In genomic region chr2:111452208-111452607, GRCh38 we compare ENCODE assay signal across 8 cellular contexts.
DNase-seq lines count a peak whose midpoint lies in the region; ATAC-seq, FAIRE-seq and TF ChIP-seq lines count a peak whose summit lies in the region.
"Not testable (repeated sequence)": the region's sequence is repeated elsewhere in the genome, so short reads cannot be mapped to it uniquely, and the experiment has no call there.

No MANE protein-coding gene starts in this region.

- H3K36me3 Mint-ChIP-seq in activated CD4-positive, alpha-beta T cell treated with anti-CD3 and anti-CD28 coated beads for 36 hours (ENCODE audit: low read depth), result not testable (repeated sequence)

- H4K20me1 ChIP-seq in K562 (replicated peaks; ENCODE audit: control insufficient read depth, insufficient read depth, low read length), result not testable (repeated sequence)

- peak overlapping the region; percentile 55 for H3K4me2 ChIP-seq in K562 (ENCODE audit: insufficient read depth, low read length)
- H3K4me2 ChIP-seq in mesenchymal stem cell (ENCODE audit: low read length, poor library complexity, severe bottlenecking), result not testable (repeated sequence)

- H3K36me3 ChIP-seq in HUES64 (ENCODE audit: insufficient read depth, low read length); K562 (ENCODE audit: control insufficient read depth, insufficient read depth, low read length); mesenchymal stem cell (ENCODE audit: control insufficient read depth in 1 of 2, insufficient read depth in 2 of 2, low read depth in 1 of 2, low read length in 2 of 2); aorta (ENCODE audit: control insufficient read depth in 1 of 2, insufficient read depth in 2 of 2, low read length in 1 of 2): not testable (repeated sequence)

- H2BK12ac ChIP-seq in mesenchymal stem cell (ENCODE audit: low read length in 2 of 2), result not testable (repeated sequence)

- not testable (repeated sequence) for TF ChIP-seq EP300 in K562 (IDR thresholded peaks at IDR 0.05; ENCODE audit: low read length)

- CTCF ChIA-PET in activated CD4-positive, alpha-beta T cell treated with anti-CD3 and anti-CD28 coated beads for 36 hours (lab: Charles Lee); K562 (lab: Yijun Ruan, JAX; ENCODE audit: low intra/inter-chr PET ratio): not testable (repeated sequence)

- TF ChIP-seq POLR2A in K562 (conservative IDR thresholded peaks at IDR 0.05), result not testable (repeated sequence)

- not testable (repeated sequence) for TF ChIP-seq CTCF in K562 (IDR thresholded peaks at IDR 0.05 in 2 of 3, conservative IDR thresholded peaks at IDR 0.05 in 1 of 3; ENCODE audit: insufficient read depth in 2 of 3, low read depth in 1 of 3, low read length in 3 of 3)

- not testable (repeated sequence) for H2BK5ac ChIP-seq in mesenchymal stem cell (ENCODE audit: low read depth, low read length, poor library complexity, severe bottlenecking)

- DNase-seq in activated CD4-positive, alpha-beta T cell treated with anti-CD3 and anti-CD28 coated beads for 36 hours; K562 (ENCODE audit: extremely low read depth in 1 of 4, low spot score in 3 of 4); mesenchymal stem cell: not testable (repeated sequence)
- peak; percentile 58 to 80 for DNase-seq in aorta

- POLR2A ChIA-PET in activated CD4-positive, alpha-beta T cell treated with anti-CD3 and anti-CD28 coated beads for 36 hours (lab: Charles Lee); K562 (lab: Yijun Ruan, JAX): not testable (repeated sequence)

- not testable (repeated sequence) for H4K8ac ChIP-seq in mesenchymal stem cell (ENCODE audit: low read length)

- H3K23ac ChIP-seq in mesenchymal stem cell (ENCODE audit: low read length in 2 of 2), result not testable (repeated sequence)

- H4K91ac ChIP-seq in mesenchymal stem cell (ENCODE audit: low read length), result not testable (repeated sequence)

- H3K4me1 Mint-ChIP-seq in activated CD4-positive, alpha-beta T cell treated with anti-CD3 and anti-CD28 coated beads for 36 hours, result peaks cover 11% of the 10 kb centered on the region

- not testable (repeated sequence) for H2AFZ ChIP-seq in K562 (ENCODE audit: low read depth, low read length); mesenchymal stem cell (ENCODE audit: low read depth, low read length)

- TF ChIP-seq RAD21 in K562 (CRISPR knock-in tag; conservative IDR thresholded peaks at IDR 0.05 in 1 of 2, IDR thresholded peaks at IDR 0.05 in 1 of 2), result not testable (repeated sequence)

- peaks cover 39% of the 10 kb centered on the region for H3K79me2 ChIP-seq in K562 (ENCODE audit: control insufficient read depth, insufficient read depth, low read length)

- not testable (repeated sequence) for H3K9me3 ChIP-seq in HUES64 (ENCODE audit: insufficient read depth, low read depth, low read length); K562 (replicated peaks; ENCODE audit: control insufficient read depth, insufficient read depth, low read depth, low read length); mesenchymal stem cell (ENCODE audit: control insufficient read depth, low read length); aorta (ENCODE audit: control insufficient read depth, low read length)

- H3K9ac ChIP-seq in HUES64 (ENCODE audit: low read depth, low read length) (peak overlapping the region; percentile 20; the same call in 1 of the 2 replicates), K562 (ENCODE audit: insufficient read depth in 1 of 2, low read depth in 2 of 2, low read length in 2 of 2) (peak overlapping the region in 1 of 2 experiments; percentile 44; a peak in 3 of 4 replicates), mesenchymal stem cell (ENCODE audit: low read length) (peak overlapping the region; percentile 82)

- not testable (repeated sequence) for BruUV-seq in K562 (replicated peaks; lab: Mats Ljungman, UMichigan)

- not testable (repeated sequence) for H2AK5ac ChIP-seq in mesenchymal stem cell (ENCODE audit: low read length, severe bottlenecking)

- H3K18ac ChIP-seq in mesenchymal stem cell (ENCODE audit: low read depth in 1 of 2, low read length in 2 of 2), result not testable (repeated sequence)

- H3K14ac ChIP-seq in mesenchymal stem cell (ENCODE audit: low read length in 2 of 2), result not testable (repeated sequence)

- H3K4me3 Mint-ChIP-seq in activated CD4-positive, alpha-beta T cell treated with anti-CD3 and anti-CD28 coated beads for 36 hours, result peak overlapping the region; percentile 13

- H3K4ac ChIP-seq in mesenchymal stem cell (ENCODE audit: low read depth in 1 of 2, low read length in 2 of 2), result not testable (repeated sequence)

- not testable (repeated sequence) for H3K9me1 ChIP-seq in K562 (ENCODE audit: control insufficient read depth, insufficient read depth, low read length)

- FAIRE-seq in K562 (lab: Jason Lieb, UNC), result peak; percentile 51

- peak overlapping the region; percentile 64; the same call in 1 of the 2 replicates for H3K27ac ChIP-seq in HUES64 (ENCODE audit: low read depth, low read length)
- H3K27ac ChIP-seq in K562 (ENCODE audit: extremely low read depth, low read depth, low read length), result peak overlapping the region; percentile 64; the same call in 1 of the 3 replicates
- not testable (repeated sequence) for H3K27ac ChIP-seq in mesenchymal stem cell (ENCODE audit: low read length, poor library complexity, severe bottlenecking); aorta (ENCODE audit: low read depth in 1 of 2, low read length in 2 of 2)

- not testable (repeated sequence) for H3K27me3 Mint-ChIP-seq in activated CD4-positive, alpha-beta T cell treated with anti-CD3 and anti-CD28 coated beads for 36 hours

- peak; percentile 70 for ATAC-seq in GM18867 (IDR thresholded peaks at IDR 0.05; ENCODE audit: unreplicated experiment)
- ATAC-seq in GM21529 (IDR thresholded peaks at IDR 0.05; ENCODE audit: unreplicated experiment), result peak; percentile 69
- ATAC-seq in HG02852 (IDR thresholded peaks at IDR 0.05; ENCODE audit: unreplicated experiment), result peak; percentile 73
- peak; percentile 51 for ATAC-seq in activated CD4-positive, alpha-beta T cell treated with anti-CD3 and anti-CD28 coated beads for 36 hours
- peak; percentile 13 for ATAC-seq in K562
- peak; percentile 62 for ATAC-seq in aorta (ENCODE audit: low FRiP score)

- H2BK120ac ChIP-seq in mesenchymal stem cell (ENCODE audit: low read depth, low read length), result not testable (repeated sequence)

- intact Hi-C loops in activated CD4-positive, alpha-beta T cell treated with anti-CD3 and anti-CD28 coated beads for 36 hours (cut with DNase I, micrococcal nuclease); K562 (cut with micrococcal nuclease); aorta (cut with DNase I): not testable (repeated sequence)

- not testable (repeated sequence) for H2BK15ac ChIP-seq in mesenchymal stem cell (ENCODE audit: low read depth, poor library complexity, severe bottlenecking)

- not testable (repeated sequence) for H3K9me3 Mint-ChIP-seq in activated CD4-positive, alpha-beta T cell treated with anti-CD3 and anti-CD28 coated beads for 36 hours (ENCODE audit: low read depth)

- peaks cover 18% of the 10 kb centered on the region; the same call in 1 of the 2 replicates for H3K4me1 ChIP-seq in HUES64 (ENCODE audit: insufficient read depth, low read length)
- H3K4me1 ChIP-seq in K562 (replicated peaks in 1 of 2; ENCODE audit: control insufficient read depth in 2 of 2, insufficient read depth in 2 of 2, low read length in 2 of 2); mesenchymal stem cell (ENCODE audit: control insufficient read depth, insufficient read depth, low read depth, low read length); aorta (ENCODE audit: control insufficient read depth in 1 of 2, insufficient read depth in 2 of 2, low read length in 2 of 2): not testable (repeated sequence)

- WGBS in HUES64, result no CpG with 5 or more reads among the region's 7 CpGs
- 0% methylated on average over 4 of the region's 7 CpGs for WGBS in K562 (ENCODE audit: insufficient coverage, low coverage, missing lambda C conversion rate)
- no CpG with 5 or more reads among the region's 7 CpGs for WGBS in mesenchymal stem cell
- WGBS in aorta, 2 donors, result 5 to 7% methylated on average over 2 to 7 of the region's 7 CpGs

- not testable (repeated sequence) for H3K79me1 ChIP-seq in mesenchymal stem cell (replicated peaks; ENCODE audit: low read length, poor library complexity, severe bottlenecking)

- not testable (repeated sequence) for H3K27me3 ChIP-seq in HUES64 (ENCODE audit: insufficient read depth, low read length); K562 (ENCODE audit: control insufficient read depth in 2 of 2, insufficient read depth in 2 of 2, low read length in 2 of 2); mesenchymal stem cell (ENCODE audit: control insufficient read depth in 1 of 2, insufficient read depth in 1 of 2, low read length in 2 of 2); aorta (ENCODE audit: control insufficient read depth in 1 of 2, insufficient read depth in 2 of 2, low read length in 1 of 2)

- in situ Hi-C loops in K562 (cut with MboI), result not testable (repeated sequence)

- H3K27ac Mint-ChIP-seq in activated CD4-positive, alpha-beta T cell treated with anti-CD3 and anti-CD28 coated beads for 36 hours, result peak overlapping the region; percentile 76

- H3K4me3 ChIP-seq in HUES64 (ENCODE audit: low read length); K562; aorta (ENCODE audit: low read length in 2 of 2): not testable (repeated sequence)
- peak overlapping the region in 1 of 2 experiments; percentile 62 for H3K4me3 ChIP-seq in mesenchymal stem cell (ENCODE audit: insufficient read depth in 1 of 2, low read depth in 1 of 2, low read length in 2 of 2)

Comparison
In these comparisons a context has a peak if more than half of its experiments do, and no peak if none do; other contexts are left out.
1. ATAC-seq: peak in every context shown above with its lines; median percentile 73 in HG02852; 70 in GM18867; 69 in GM21529; 62 in aorta; 51 in activated CD4-positive, alpha-beta T cell treated with anti-CD3 and anti-CD28 coated beads for 36 hours; 13 in K562.